Comparison of ENCODE assay signal across 8 cellular contexts in the genomic region with DNA sequence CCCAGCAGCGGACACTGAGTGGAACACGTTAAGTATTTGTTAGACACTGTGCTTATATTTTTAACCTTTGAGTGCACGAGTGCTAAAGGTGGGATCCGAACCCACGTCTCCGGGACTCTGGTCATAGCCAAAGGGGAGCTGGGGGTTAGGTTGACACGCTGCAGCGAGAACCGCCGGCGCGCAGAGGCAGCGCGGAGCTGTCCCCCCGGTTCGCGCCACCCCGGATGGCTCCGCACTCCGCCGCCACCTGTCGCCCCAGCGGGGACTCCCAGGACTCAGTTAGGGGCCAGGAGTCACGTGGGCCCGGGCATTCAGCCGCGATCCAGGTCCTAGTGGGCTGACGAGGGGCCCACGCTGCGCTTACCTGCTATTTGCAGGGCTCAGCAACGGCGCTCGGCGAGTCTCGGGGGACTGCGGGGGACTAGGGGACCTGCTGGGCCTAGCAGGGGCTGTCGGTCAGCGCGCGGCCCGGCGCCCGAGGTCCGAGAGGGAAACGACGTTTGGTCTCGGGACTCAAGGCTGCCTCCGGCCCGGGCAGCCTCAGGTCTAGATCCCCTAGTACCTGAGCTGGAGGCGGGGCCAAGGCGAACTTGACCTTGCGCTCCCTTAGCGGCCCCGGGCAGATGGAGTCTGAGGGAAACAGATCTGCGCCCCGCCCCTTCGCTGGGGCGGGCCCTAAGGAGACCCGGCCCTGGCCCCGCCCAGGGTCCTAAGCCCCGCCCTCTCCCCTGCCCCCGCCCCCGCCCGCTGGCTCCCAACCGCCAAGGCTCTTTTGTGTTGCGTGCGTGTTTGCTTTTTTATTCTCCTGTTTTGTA. TPM values are rescaled to one million over a fixed set of nuclear protein-coding genes. Genes with fewer than 3 reads are reported as not detected.
DNase-seq lines count a peak whose midpoint lies in the region; ATAC-seq and TF ChIP-seq lines count a peak whose summit lies in the region.

A gene (minus strand): TSS at position 632 of the 815 bp plus-strand sequence. CDS start 50,248 bp downstream, outside the sequence.

- H3K27me3 ChIP-seq in Peyer's patch, result no peaks in the 10 kb centered on the region
- no peaks in the 10 kb centered on the region for H3K27me3 ChIP-seq in subcutaneous abdominal adipose tissue (ENCODE audit: control insufficient read depth in 5 of 5, insufficient read depth in 4 of 5, low read length in 5 of 5)

- DNase-seq in CMK (ENCODE audit: low read depth), result peak; percentile 26
- DNase-seq in HUDEP-2 (lab: John Stamatoyannopoulos, UW; ENCODE audit: unreplicated experiment in 76 of 76), result peak in 73 of 76 experiments; percentile 5 to 86 (median 70)
- peak; percentile 75 to 95 (median 93) for DNase-seq in Peyer's patch
- peak; percentile 78 for DNase-seq in activated naive CD4-positive, alpha-beta T cell treated with Interleukin-2 at 50 U/mL for 16 hours
- peak; percentile 46 for DNase-seq in glomerular visceral epithelial cell (ENCODE audit: extremely low spot score)
- DNase-seq in occipital lobe (lab: John Stamatoyannopoulos, UW), result peak; percentile 72

- H3K27ac ChIP-seq in Peyer's patch (peak within 1 kb of the TSS; percentile 59 to 70 (median 68)), subcutaneous abdominal adipose tissue (ENCODE audit: low read depth, low read length) (no peak within 1 kb of the TSS)

- peak in 3 of 6 experiments; percentile 11 to 31 (median 29) for TF ChIP-seq CTCF in Peyer's patch (IDR thresholded peaks at IDR 0.05)

- no peaks in the 10 kb centered on the region for H3K36me3 ChIP-seq in Peyer's patch
- no peaks in the 10 kb centered on the region for H3K36me3 ChIP-seq in subcutaneous abdominal adipose tissue (ENCODE audit: control insufficient read depth in 5 of 5, insufficient read depth in 5 of 5, low read length in 5 of 5)

- H3K4me1 ChIP-seq in Peyer's patch (peaks cover 0 to 5% (median 0%) of the 10 kb centered on the region in 4 donors), subcutaneous abdominal adipose tissue (ENCODE audit: control insufficient read depth in 5 of 5, insufficient read depth in 5 of 5, low read length in 5 of 5) (peaks cover 0 to 19% (median 12%) of the 10 kb centered on the region in 5 donors)

- no peaks in the 10 kb centered on the region for H3K9me3 ChIP-seq in Peyer's patch
- H3K9me3 ChIP-seq in subcutaneous abdominal adipose tissue (ENCODE audit: control insufficient read depth in 5 of 5, low read length in 5 of 5), result no peaks in the 10 kb centered on the region

- H3K9ac ChIP-seq in subcutaneous abdominal adipose tissue (ENCODE audit: low read length in 5 of 5), result peak within 1 kb of the TSS in 4 of 5 donors; percentile 62 to 86 (median 74)

- H3K4me3 ChIP-seq in Peyer's patch, result peak within 1 kb of the TSS; percentile 70 to 82 (median 76)
- H3K4me3 ChIP-seq in subcutaneous abdominal adipose tissue (ENCODE audit: low read depth in 1 of 5, low read length in 5 of 5), result peak within 1 kb of the TSS; percentile 67 to 94 (median 80)

- peak; percentile 98 for ATAC-seq in GM21367 (IDR thresholded peaks at IDR 0.05; ENCODE audit: unreplicated experiment)

- no peak for TF ChIP-seq POLR2A in Peyer's patch (IDR thresholded peaks at IDR 0.05)

RNA-seq across cellular contexts. Expression of the gene that starts here (rescaled TPM):
- total RNA-seq in Peyer's patch (10 to 100 TPM in 3 of 4 donors, 1 to 10 TPM in 1; 5.6 to 46.2 (median 14.2) TPM), occipital lobe (2.3 TPM)

Comparison
In these comparisons a context has a peak if more than half of its experiments do, and no peak if none do; other contexts are left out.
1. DNase-seq: peak in every context shown above with its lines; median percentile 93 in Peyer's patch; 78 in activated naive CD4-positive, alpha-beta T cell treated with Interleukin-2 at 50 U/mL for 16 hours; 72 in occipital lobe; 70 in HUDEP-2; 46 in glomerular visceral epithelial cell; 26 in CMK.